8 cellular contexts compared by ENCODE assay signal in the genomic region with DNA sequence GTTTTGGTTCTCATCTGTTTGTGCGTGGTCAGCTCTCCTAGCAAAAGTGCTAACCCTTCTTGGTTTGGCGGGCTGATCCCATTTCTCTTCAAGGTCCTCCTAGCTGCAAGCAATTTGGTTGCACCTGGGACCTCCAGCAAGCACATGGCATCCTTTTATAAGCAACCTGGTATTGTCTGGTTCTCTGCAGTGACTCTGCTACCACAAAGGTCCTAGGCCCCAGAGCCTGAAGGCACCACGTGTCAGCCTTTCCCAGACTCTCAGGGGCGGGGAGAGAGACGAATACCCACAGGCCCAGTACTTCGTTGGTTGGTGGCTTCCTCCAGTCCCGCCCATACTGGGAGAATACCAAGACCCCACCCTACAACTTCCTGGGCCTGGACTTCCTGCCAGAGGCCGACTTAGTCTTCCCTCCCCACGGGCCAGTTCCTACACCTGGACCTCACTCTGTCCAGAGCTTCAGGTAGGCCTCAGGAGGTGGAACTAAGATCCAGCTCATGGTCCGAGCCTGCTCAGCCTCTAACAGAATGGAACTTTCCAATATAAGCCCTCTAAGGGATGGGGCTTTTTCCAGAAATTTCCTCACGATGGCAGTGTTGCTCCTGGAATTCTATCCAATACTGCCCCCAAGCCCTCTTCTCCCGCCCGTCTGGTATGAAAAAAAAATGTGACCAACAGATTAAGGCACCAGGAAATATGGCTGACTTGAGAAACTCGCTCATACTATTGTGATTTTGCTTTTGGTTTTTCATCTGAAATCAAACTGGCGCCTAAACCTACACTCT.
DNase-seq lines count a peak whose midpoint lies in the region; ATAC-seq lines count a peak whose summit lies in the region.

No MANE protein-coding gene starts in this region.

- intact Hi-C loops in CD4-positive, alpha-beta memory T cell (cut with micrococcal nuclease): loop anchor here (1.0 kb wide), 1 partner anchor 13 kb away; no protein-coding TSS in a partner anchor
- intact Hi-C loops in cardiac septum (cut with DNase I): no loop called here

- H3K79me1 ChIP-seq in trophoblast cell (ENCODE audit: low read length): peaks cover 2% of the 10 kb centered on the region

- H2AK5ac ChIP-seq in trophoblast cell (ENCODE audit: low read length): no peak overlapping the region

- no peaks in the 10 kb centered on the region for H3K79me2 ChIP-seq in trophoblast cell (ENCODE audit: control insufficient read depth, insufficient read depth, low read length, poor library complexity)

- no peaks in the 10 kb centered on the region for H3K9me3 ChIP-seq in CD4-positive, alpha-beta memory T cell (ENCODE audit: control insufficient read depth in 1 of 2, low read length in 2 of 2)
- no peaks in the 10 kb centered on the region for H3K9me3 ChIP-seq in trophoblast cell (ENCODE audit: insufficient read depth, low read depth, low read length)

- H3K4me2 ChIP-seq in trophoblast cell (ENCODE audit: low read length): peak overlapping the region; percentile 61

- peak overlapping the region; percentile 82 for H4K8ac ChIP-seq in trophoblast cell (ENCODE audit: low read depth, low read length)

- peak overlapping the region; percentile 59 for H2BK12ac ChIP-seq in trophoblast cell (ENCODE audit: low read length)

- POLR2A ChIA-PET in CD4-positive, alpha-beta memory T cell (lab: Charles Lee; ENCODE audit: partially characterized antibody): interaction anchor here (1.6 kb wide), 1 partner anchor 17 kb away, joined by 5 read pairs; no protein-coding TSS in a partner anchor

- H3K4me3 Mint-ChIP-seq in CD4-positive, alpha-beta memory T cell: peak overlapping the region in 7 of 8 donors; percentile 1 to 79 (median 54)
- peak overlapping the region; percentile 82 for H3K4me3 Mint-ChIP-seq in activated naive CD8-positive, alpha-beta T cell

- no peak overlapping the region for H3K23ac ChIP-seq in trophoblast cell (ENCODE audit: low read length)

- H2BK5ac ChIP-seq in trophoblast cell (ENCODE audit: low read depth, low read length, poor library complexity): peak overlapping the region; percentile 49

- peak overlapping the region; percentile 46 for H4K91ac ChIP-seq in trophoblast cell (ENCODE audit: low read depth, low read length)

- no peak overlapping the region for H3K18ac ChIP-seq in trophoblast cell (ENCODE audit: low read length)

- no peaks in the 10 kb centered on the region for H3K27me3 Mint-ChIP-seq in CD4-positive, alpha-beta memory T cell
- H3K27me3 Mint-ChIP-seq in activated naive CD8-positive, alpha-beta T cell: no peaks in the 10 kb centered on the region

- H3K27ac ChIP-seq in CD4-positive, alpha-beta memory T cell (ENCODE audit: low read depth, low read length): no peak overlapping the region
- H3K27ac ChIP-seq in trophoblast cell (ENCODE audit: low read depth, low read length): peak overlapping the region; percentile 75

- peak overlapping the region in 1 of 2 donors; percentile 5 for H3K4me3 ChIP-seq in CD4-positive, alpha-beta memory T cell (ENCODE audit: low read length in 2 of 2)
- no peak overlapping the region for H3K4me3 ChIP-seq in trophoblast cell (ENCODE audit: low read depth, low read length)

- H3K4ac ChIP-seq in trophoblast cell (ENCODE audit: low read depth, low read length): no peak overlapping the region

- H2AFZ ChIP-seq in trophoblast cell (ENCODE audit: insufficient read depth, low read length, poor library complexity): no peak overlapping the region

- no peaks in the 10 kb centered on the region for H3K36me3 ChIP-seq in CD4-positive, alpha-beta memory T cell (ENCODE audit: insufficient read depth, low read length)
- H3K36me3 ChIP-seq in trophoblast cell (ENCODE audit: control insufficient read depth in 1 of 2, insufficient read depth in 2 of 2, low read length in 2 of 2): no peaks in the 10 kb centered on the region

- peak overlapping the region; percentile 20 to 88 (median 42) for H3K27ac Mint-ChIP-seq in CD4-positive, alpha-beta memory T cell
- H3K27ac Mint-ChIP-seq in activated naive CD8-positive, alpha-beta T cell: peak overlapping the region; percentile 86

- H3K4me1 ChIP-seq in CD4-positive, alpha-beta memory T cell (ENCODE audit: insufficient read depth, low read length): peaks cover 29% of the 10 kb centered on the region
- H3K4me1 ChIP-seq in trophoblast cell (ENCODE audit: control insufficient read depth in 1 of 2, insufficient read depth in 2 of 2, low read length in 2 of 2): peaks cover 0 to 1% of the 10 kb centered on the region in 2 experiments

- H3K36me3 Mint-ChIP-seq in CD4-positive, alpha-beta memory T cell: no peaks in the 10 kb centered on the region
- no peaks in the 10 kb centered on the region for H3K36me3 Mint-ChIP-seq in activated naive CD8-positive, alpha-beta T cell

- DNase-seq in CD4-positive, alpha-beta memory T cell: peak; percentile 48 to 76 (median 65)
- DNase-seq in NOMO-1 (lab: John Stamatoyannopoulos, UW; ENCODE audit: unreplicated experiment in 2 of 2): peak; percentile 63 to 76
- DNase-seq in cardiac septum (ENCODE audit: low spot score): peak; percentile 85
- DNase-seq in trophoblast cell: peak; percentile 75 to 99

- no peaks in the 10 kb centered on the region for H3K27me3 ChIP-seq in CD4-positive, alpha-beta memory T cell (ENCODE audit: insufficient read depth, low read length)
- no peaks in the 10 kb centered on the region for H3K27me3 ChIP-seq in trophoblast cell (ENCODE audit: insufficient read depth, low read length)

- peak overlapping the region; percentile 26 for H4K12ac ChIP-seq in trophoblast cell (ENCODE audit: low read depth, low read length)

- no peak overlapping the region for H3K9ac ChIP-seq in trophoblast cell (ENCODE audit: low read length)

- H3K14ac ChIP-seq in trophoblast cell (ENCODE audit: low read length): peak overlapping the region; percentile 50

- WGBS in trophoblast cell (ENCODE audit: extremely low coverage, insufficient coverage, insufficient read length): no CpG with 5 or more reads among the region's 15 CpGs

- CTCF ChIA-PET in CD4-positive, alpha-beta memory T cell (lab: Charles Lee; ENCODE audit: partially characterized antibody): no interaction called here

- ATAC-seq in GM19351 (IDR thresholded peaks at IDR 0.05; ENCODE audit: unreplicated experiment) (peak; percentile 44), HG03575 (IDR thresholded peaks at IDR 0.05; ENCODE audit: extremely low read depth, insufficient number of reproducible peaks, low FRiP score, unreplicated experiment) (peak; percentile 41), HG02970 (IDR thresholded peaks at IDR 0.05; ENCODE audit: low FRiP score, unreplicated experiment) (no peak)

- H3K4me1 Mint-ChIP-seq in CD4-positive, alpha-beta memory T cell: peaks cover 8 to 35% (median 17%) of the 10 kb centered on the region in 4 donors
- H3K4me1 Mint-ChIP-seq in activated naive CD8-positive, alpha-beta T cell (ENCODE audit: low read depth): peaks cover 15% of the 10 kb centered on the region

- no peaks in the 10 kb centered on the region for H3K9me3 Mint-ChIP-seq in CD4-positive, alpha-beta memory T cell
- no peaks in the 10 kb centered on the region for H3K9me3 Mint-ChIP-seq in activated naive CD8-positive, alpha-beta T cell (ENCODE audit: low read depth)

- H2BK120ac ChIP-seq in trophoblast cell (ENCODE audit: insufficient read depth, low read length, poor library complexity): peak overlapping the region; percentile 86
